Comparison of ENCODE assay signal across 31 cellular contexts in the genomic region with DNA sequence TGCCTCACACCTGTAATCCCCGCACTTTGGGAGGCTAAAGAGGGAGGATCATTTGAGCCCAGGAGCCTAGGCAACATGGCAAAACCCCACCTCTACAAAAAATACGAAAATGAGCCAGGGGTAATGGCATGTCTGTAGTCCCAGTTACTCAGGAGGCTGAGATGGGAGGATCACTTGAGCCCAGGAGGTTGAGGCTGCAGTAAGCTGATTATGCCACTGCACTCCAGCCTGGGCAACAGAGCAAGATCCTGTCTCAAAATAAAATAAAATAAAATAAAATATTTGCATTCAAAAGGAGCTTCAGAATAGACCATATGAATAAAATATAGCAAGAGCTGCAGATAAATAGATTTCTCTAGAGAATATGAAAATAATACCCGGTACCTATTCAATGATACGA.
"Had no signal": no experiment of that assay in that cellular context is flagged by ENCODE, and none has a peak within 500 bp of the region (broad histone marks: within the 10 kb centered on the region; RNA-seq: fewer than 3 reads in every experiment).

No MANE protein-coding gene starts in this region.

- H3K27ac ChIP-seq: adrenal gland, body of pancreas, brain microvascular endothelial cell, breast epithelium, VCaP had no signal

- H3K9me3 Mint-ChIP-seq: activated CD4-positive, alpha-beta memory T cell treated with anti-CD3 and anti-CD28 coated beads for 36 hours; activated CD4-positive, alpha-beta T cell treated with anti-CD3 and anti-CD28 coated beads, Interleukin-2, amount 10 ng/mL, durations not matched to agents 7 days and 5 days; activated CD8-positive, alpha-beta T cell treated with anti-CD3 and anti-CD28 coated beads for 36 hours; activated naive CD4-positive, alpha-beta T cell treated with anti-CD3 and anti-CD28 coated beads for 36 hours; activated naive CD8-positive, alpha-beta T cell treated with anti-CD3 and anti-CD28 coated beads for 36 hours; activated T-cell treated with anti-CD3 and anti-CD28 coated beads, Interleukin-2, amount 50 U/mL, for 4 hours; activated T-cell treated with anti-CD3 and anti-CD28 coated beads, Interleukin-2, amount 50 U/mL, for 72 hours; activated T-helper 1 cell treated with anti-CD3 and anti-CD28 coated beads, Interleukin-12 subunit alpha, Interleukin-12 subunit beta, Interleukin-2, Interleukin-4 antibody, amounts not matched to agents 30 ng/mL and 10 ng/mL and 1 ng/mL, durations not matched to agents 14 hours and 24 hours and 36 hours; activated T-helper 17 cell treated with anti-CD3 and anti-CD28 coated beads, Interleukin-2, amount 50 U/mL, for 72 hours; T-helper 1 cell treated with Interleukin-12 subunit alpha and Interleukin-12 subunit beta and Interleukin-4 antibody, amounts not matched to agents 30 μg/mL and 1 μg/mL, for 36 hours; T-helper 2 cell treated with Interferon-gamma antibody and Interleukin-4, amounts not matched to agents 5 μg/mL and 100 μg/mL, for 36 hours had no signal

- ATAC-seq: activated T-cell treated with anti-CD3 and anti-CD28 coated beads, Interleukin-2, amount 50 U/mL, for 4 hours; body of pancreas had no signal

- FAIRE-seq: astrocyte, TTC549 had no signal

- H3K27me3 ChIP-seq: adrenal gland, body of pancreas, brain microvascular endothelial cell, breast epithelium had no signal

- H3K4me3 ChIP-seq: adrenal gland, body of pancreas, breast epithelium had no signal

- H3K36me3 Mint-ChIP-seq: activated CD4-positive, alpha-beta memory T cell treated with anti-CD3 and anti-CD28 coated beads for 36 hours; activated naive CD4-positive, alpha-beta T cell treated with anti-CD3 and anti-CD28 coated beads, Interleukin-2, amount 50 U/mL, for 72 hours; activated naive CD8-positive, alpha-beta T cell treated with anti-CD3 and anti-CD28 coated beads for 36 hours had no signal

- DNase-seq: activated CD4-positive, alpha-beta memory T cell treated with anti-CD3 and anti-CD28 coated beads for 36 hours; activated CD4-positive, alpha-beta T cell treated with anti-CD3 and anti-CD28 coated beads for 1 hour; activated CD4-positive, alpha-beta T cell treated with anti-CD3 and anti-CD28 coated beads for 48 hours; activated CD4-positive, CD25-positive, alpha-beta regulatory T cell; activated CD8-positive, alpha-beta memory T cell treated with anti-CD3 and anti-CD28 coated beads, Interleukin-2, amount 50 U/mL, for 4 hours; activated effector memory CD4-positive, alpha-beta T cell treated with anti-CD3 and anti-CD28 coated beads, Interleukin-2, amount 50 U/mL, for 16 hours; activated gamma-delta T cell treated with Interleukin-2 at 50 U/mL for 16 hours; activated naive CD4-positive, alpha-beta T cell; activated naive CD4-positive, alpha-beta T cell treated with anti-CD3 and anti-CD28 coated beads, Interleukin-2, amount 50 U/mL, for 16 hours; activated naive CD8-positive, alpha-beta T cell treated with anti-CD3 and anti-CD28 coated beads for 36 hours; activated T-cell treated with anti-CD3 and anti-CD28 coated beads for 4 hours; activated T-cell treated with anti-CD3 and anti-CD28 coated beads, Interleukin-2, amount 50 U/mL, for 1 hour; activated T-cell treated with anti-CD3 and anti-CD28 coated beads, Interleukin-2, amount 50 U/mL, for 4 hours; activated T-cell treated with anti-CD3 and anti-CD28 coated beads, Interleukin-2, amount 50 U/mL, for 72 hours; body of pancreas; T-helper 9 cell had no signal

- H3K27me3 Mint-ChIP-seq: activated CD4-positive, alpha-beta memory T cell treated with anti-CD3 and anti-CD28 coated beads for 36 hours; activated CD4-positive, alpha-beta T cell treated with anti-CD3 and anti-CD28 coated beads for 36 hours; activated CD4-positive, alpha-beta T cell treated with anti-CD3 and anti-CD28 coated beads, Interleukin-2, amount 10 ng/mL, durations not matched to agents 7 days and 5 days; activated CD8-positive, alpha-beta T cell treated with anti-CD3 and anti-CD28 coated beads for 36 hours; activated naive CD8-positive, alpha-beta T cell treated with anti-CD3 and anti-CD28 coated beads for 36 hours; activated T-helper 17 cell treated with anti-CD3 and anti-CD28 coated beads, Interleukin-2, amount 50 U/mL, for 72 hours had no signal

- H3K36me3 ChIP-seq: adrenal gland, brain microvascular endothelial cell, breast epithelium had no signal

- H3K9me3 ChIP-seq: adrenal gland, body of pancreas, breast epithelium had no signal

- H3K4me1 ChIP-seq: adrenal gland, breast epithelium had no signal

- H3K27ac Mint-ChIP-seq: activated CD4-positive, alpha-beta memory T cell treated with anti-CD3 and anti-CD28 coated beads for 36 hours; activated CD4-positive, alpha-beta T cell treated with anti-CD3 and anti-CD28 coated beads for 36 hours; activated CD4-positive, alpha-beta T cell treated with anti-CD3 and anti-CD28 coated beads, Interleukin-2, amount 10 ng/mL, durations not matched to agents 7 days and 5 days; activated CD8-positive, alpha-beta T cell treated with anti-CD3 and anti-CD28 coated beads for 36 hours; activated naive CD4-positive, alpha-beta T cell treated with anti-CD3 and anti-CD28 coated beads for 36 hours; activated naive CD4-positive, alpha-beta T cell treated with anti-CD3 and anti-CD28 coated beads, Interleukin-2, amount 50 U/mL, for 72 hours; activated T-helper 1 cell treated with anti-CD3 and anti-CD28 coated beads, Interleukin-12 subunit alpha, Interleukin-12 subunit beta, Interleukin-2, Interleukin-4 antibody, amounts not matched to agents 30 ng/mL and 10 ng/mL and 1 ng/mL, durations not matched to agents 14 hours and 24 hours and 36 hours; T-helper 1 cell treated with Interleukin-12 subunit alpha and Interleukin-12 subunit beta and Interleukin-4 antibody, amounts not matched to agents 30 μg/mL and 1 μg/mL, for 36 hours; T-helper 2 cell treated with Interferon-gamma antibody and Interleukin-4, amounts not matched to agents 5 μg/mL and 100 μg/mL, for 36 hours had no signal

- H3K4me3 Mint-ChIP-seq: activated CD4-positive, alpha-beta memory T cell treated with anti-CD3 and anti-CD28 coated beads for 36 hours; activated CD4-positive, alpha-beta T cell treated with anti-CD3 and anti-CD28 coated beads for 36 hours; activated CD4-positive, alpha-beta T cell treated with anti-CD3 and anti-CD28 coated beads, Interleukin-2, amount 10 ng/mL, durations not matched to agents 7 days and 5 days; activated CD8-positive, alpha-beta T cell treated with anti-CD3 and anti-CD28 coated beads for 36 hours; activated naive CD4-positive, alpha-beta T cell treated with anti-CD3 and anti-CD28 coated beads for 36 hours; activated naive CD8-positive, alpha-beta T cell treated with anti-CD3 and anti-CD28 coated beads for 36 hours; activated T-cell treated with anti-CD3 and anti-CD28 coated beads, Interleukin-2, amount 50 U/mL, for 4 hours; activated T-cell treated with anti-CD3 and anti-CD28 coated beads, Interleukin-2, amount 50 U/mL, for 72 hours; activated T-helper 1 cell treated with anti-CD3 and anti-CD28 coated beads, Interleukin-12 subunit alpha, Interleukin-12 subunit beta, Interleukin-2, Interleukin-4 antibody, amounts not matched to agents 30 ng/mL and 10 ng/mL and 1 ng/mL, durations not matched to agents 14 hours and 24 hours and 36 hours; activated T-helper 17 cell treated with anti-CD3 and anti-CD28 coated beads, Interleukin-2, amount 50 U/mL, for 72 hours; T-helper 1 cell treated with Interleukin-12 subunit alpha and Interleukin-12 subunit beta and Interleukin-4 antibody, amounts not matched to agents 30 μg/mL and 1 μg/mL, for 36 hours; T-helper 2 cell treated with Interferon-gamma antibody and Interleukin-4, amounts not matched to agents 5 μg/mL and 100 μg/mL, for 36 hours had no signal
